22 cellular contexts compared by ENCODE assay signal in genomic region chr6:7902867-7903266, GRCh38. TPM values are rescaled to one million over a fixed set of nuclear protein-coding genes. Genes with fewer than 3 reads are reported as not detected.
DNase-seq lines count a peak whose midpoint lies in the region; ATAC-seq and TF ChIP-seq lines count a peak whose summit lies in the region.
"Had no signal": no experiment of that assay in that cellular context is flagged by ENCODE, and none has a peak within 500 bp of the region (broad histone marks: within the 10 kb centered on the region; RNA-seq: fewer than 3 reads in every experiment).

No MANE protein-coding gene starts in this region.

- TF ChIP-seq POLR2A in GM18951 (IDR thresholded peaks at IDR 0.05; ENCODE audit: extremely low read depth, insufficient read depth, insufficient read length) = peak; percentile 3

- H3K4me3 ChIP-seq in KMS-11 (IDR thresholded peaks at IDR 0.05; ENCODE audit: insufficient read depth, low read depth, low read length) = no peak overlapping the region
- H3K4me3 ChIP-seq: A549; BLaER1 treated with 17β-estradiol and CSF1 and Interleukin-3, amounts not matched to agents 10 nM and 100 nM; GM23248 had no signal

- no peak overlapping the region for H3K4me3 Mint-ChIP-seq in osteocyte (ENCODE audit: unreplicated experiment)
- H3K4me3 Mint-ChIP-seq: CD14-positive monocyte; CD4-positive, alpha-beta T cell; CD8-positive, alpha-beta memory T cell had no signal

- ATAC-seq in GM18907 (IDR thresholded peaks at IDR 0.05; ENCODE audit: unreplicated experiment) = no peak
- ATAC-seq: A549 had no signal

- no peaks in the 10 kb centered on the region for H3K9me3 Mint-ChIP-seq in osteocyte (ENCODE audit: unreplicated experiment)
- H3K9me3 Mint-ChIP-seq: CD14-positive monocyte; CD4-positive, alpha-beta T cell; CD8-positive, alpha-beta memory T cell had no signal

- no peaks in the 10 kb centered on the region; the same call in 1 of the 2 replicates for H3K27me3 ChIP-seq in KMS-11 (ENCODE audit: insufficient read depth, low read depth)
- H3K27me3 ChIP-seq: BE2C; BLaER1 treated with 17β-estradiol and CSF1 and Interleukin-3, amounts not matched to agents 10 nM and 100 nM had no signal

- H3K36me3 ChIP-seq in KMS-11 (ENCODE audit: insufficient read depth) = peaks cover 36% of the 10 kb centered on the region; the same call in 1 of the 2 replicates

- TF ChIP-seq CTCF in KMS-11 (conservative IDR thresholded peaks at IDR 0.05; ENCODE audit: low read depth, low read length) = no peak
- TF ChIP-seq CTCF in osteocyte (IDR thresholded peaks at IDR 0.05) = no peak

- peak overlapping the region; percentile 95; the same call in 1 of the 2 replicates for H3K9ac ChIP-seq in KMS-11
- H3K9ac ChIP-seq: BLaER1 treated with 17β-estradiol and CSF1 and Interleukin-3, amounts not matched to agents 10 nM and 100 nM; GM23248 had no signal

- H3K27ac ChIP-seq in KMS-11 = peak overlapping the region; percentile 91
- H3K27ac ChIP-seq: A549; BLaER1 treated with 17β-estradiol and CSF1 and Interleukin-3, amounts not matched to agents 10 nM and 100 nM; GM23248 had no signal

- H2AFZ ChIP-seq in KMS-11 (ENCODE audit: low read depth) = no peak overlapping the region
- H2AFZ ChIP-seq: GM23248 had no signal

- H4K20me1 ChIP-seq in KMS-11 (ENCODE audit: insufficient read depth) = peaks cover 34% of the 10 kb centered on the region

- H3K36me3 Mint-ChIP-seq in osteocyte (ENCODE audit: unreplicated experiment) = peaks cover 28% of the 10 kb centered on the region

- DNase-seq in dermis blood vessel endothelial cell (peak; percentile 3), osteocyte (ENCODE audit: extremely low spot score, unreplicated experiment) (no peak), SIG-M5 treated with dmso at 0.1 percent for 504 hours (lab: John Stamatoyannopoulos, UW; ENCODE audit: unreplicated experiment) (no peak)
- DNase-seq: 8988T; ACHN; AML-193; BE2C; CD4-positive, alpha-beta T cell; CD8-positive, alpha-beta memory T cell; DMS 273 treated with DMSO at 0.1 percent for 48 hours; DMS79; EL; GF-D8; GM23248; H7; HCEC 1CT had no signal

- in situ Hi-C loops in GM18951 (cut with MboI; ENCODE audit: low sequenced_read_pairs, unreplicated experiment) = no loop called here

- no peaks in the 10 kb centered on the region for H3K27me3 Mint-ChIP-seq in osteocyte (ENCODE audit: unreplicated experiment)
- H3K27me3 Mint-ChIP-seq: CD4-positive, alpha-beta T cell had no signal

- H3K4me1 ChIP-seq in KMS-11 (ENCODE audit: low read depth, poor library complexity, severe bottlenecking) = peaks cover 100% of the 10 kb centered on the region
- H3K4me1 ChIP-seq: BE2C had no signal

- peak overlapping the region; percentile 81 for H3K4me2 ChIP-seq in KMS-11
- H3K4me2 ChIP-seq: A549; BLaER1 treated with 17β-estradiol and CSF1 and Interleukin-3, amounts not matched to agents 10 nM and 100 nM had no signal

- peaks cover 8% of the 10 kb centered on the region for H3K4me1 Mint-ChIP-seq in osteocyte (ENCODE audit: unreplicated experiment)

- no peak overlapping the region for H3K27ac Mint-ChIP-seq in osteocyte (ENCODE audit: unreplicated experiment)
- H3K27ac Mint-ChIP-seq: CD4-positive, alpha-beta T cell had no signal

- H3K79me2 ChIP-seq in KMS-11 (ENCODE audit: insufficient read depth, low read depth) = peaks cover 98% of the 10 kb centered on the region

RNA-seq across cellular contexts. Expression of gene TXNDC5, which starts 7.7 kb away (rescaled TPM):
- total RNA-seq in dermis blood vessel endothelial cell (2,879 and 3,040 TPM in 2 replicates), osteocyte (148 and 153 TPM in 2 replicates)

Comparison
In these comparisons a context has a peak if more than half of its experiments do, and no peak if none do; other contexts are left out.
1. RNA of gene TXNDC5, which starts 7.7 kb away (total RNA-seq): 2,879 to 3,040 TPM in dermis blood vessel endothelial cell; 148 to 153 TPM in osteocyte; every median in the first group is over 10 times any median in the second.